ENCODE assay signal across 8 cellular contexts in the genomic region with DNA sequence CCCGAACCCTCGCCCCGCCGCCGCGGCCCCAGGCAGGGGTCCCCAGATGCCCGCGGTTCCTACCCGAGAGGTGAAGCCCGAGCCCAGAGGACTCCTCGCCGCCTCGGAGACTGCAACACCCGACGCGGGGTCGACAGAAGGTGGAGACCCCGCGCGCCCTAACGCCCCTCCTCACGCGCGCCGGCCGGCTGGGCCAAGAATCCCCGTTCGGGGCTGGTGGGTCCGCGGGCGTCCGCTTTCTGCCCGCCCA. TPM values are rescaled to one million over a fixed set of nuclear protein-coding genes. Genes with fewer than 3 reads are reported as not detected.
DNase-seq lines count a peak whose midpoint lies in the region; ATAC-seq and TF ChIP-seq lines count a peak whose summit lies in the region.

No MANE protein-coding gene starts in this region.

- H3K36me3 ChIP-seq in rectal smooth muscle tissue (ENCODE audit: control insufficient read depth, insufficient read depth, low read length) = peaks cover 13% of the 10 kb centered on the region

- ATAC-seq in GM21723 (IDR thresholded peaks at IDR 0.05; ENCODE audit: unreplicated experiment) = peak; percentile 8
- peak; percentile 31 for ATAC-seq in SK-N-SH treated with all-trans-retinoic acid at 6 μM for 48 hours
- no peak for ATAC-seq in foreskin keratinocyte

- TF ChIP-seq CTCF in 22Rv1 (IDR thresholded peaks at IDR 0.05) = no peak
- TF ChIP-seq CTCF in foreskin keratinocyte (conservative IDR thresholded peaks at IDR 0.05) = no peak

- H3K9ac ChIP-seq in rectal smooth muscle tissue (ENCODE audit: low read length) = peak overlapping the region; percentile 75

- H3K27ac ChIP-seq in 22Rv1 (peak overlapping the region; percentile 99), foreskin keratinocyte (peak overlapping the region; percentile 100), rectal smooth muscle tissue (ENCODE audit: low read depth, low read length) (peak overlapping the region; percentile 89)

- peak overlapping the region; percentile 88 for H3K4me3 ChIP-seq in rectal smooth muscle tissue (ENCODE audit: low read length)

- H3K4me1 ChIP-seq in foreskin keratinocyte (no peaks in the 10 kb centered on the region), rectal smooth muscle tissue (ENCODE audit: control insufficient read depth, insufficient read depth, low read length) (peaks cover 3% of the 10 kb centered on the region)

- DNase-seq in foreskin keratinocyte (no peak), HuH-7.5 (ENCODE audit: low spot score) (no peak), KG1 (lab: John Stamatoyannopoulos, UW) (no peak), mesenteric fat pad (ENCODE audit: low spot score) (no peak)

- H3K27me3 ChIP-seq in foreskin keratinocyte (no peaks in the 10 kb centered on the region), rectal smooth muscle tissue (ENCODE audit: control insufficient read depth, insufficient read depth, low read length) (no peaks in the 10 kb centered on the region)

TF ChIP-seq in SK-N-SH treated with all-trans-retinoic acid at 6 μM for 48 hours, 23 proteins besides CTCF, POLR2A, EP300 and RAD21:
- TF ChIP-seq ISL1 (CRISPR knock-in tag; IDR thresholded peaks at IDR 0.05) (no peak), ZNF70 (CRISPR knock-in tag; IDR thresholded peaks at IDR 0.05) (0 out of 2 replicates have a peak, but pooled peaks have one; percentile 33)

RNA-seq across cellular contexts. Expression of gene SUMO2, which starts 0.5 kb away (rescaled TPM):
- total RNA-seq in foreskin keratinocyte (284 and 299 TPM in 2 replicates), mesenteric fat pad (265 TPM)
- polyA plus RNA-seq in foreskin keratinocyte = 326 and 355 TPM in 2 replicates

RNA-seq across cellular contexts. Expression of gene NUP85, which starts 23.2 kb away (rescaled TPM):
- total RNA-seq in foreskin keratinocyte = 74.4 and 81.5 TPM in 2 replicates
- 55.9 and 66.9 TPM in 2 replicates for polyA plus RNA-seq in foreskin keratinocyte
- 60.2 TPM for total RNA-seq in mesenteric fat pad

RNA-seq across cellular contexts. Expression of gene JPT1, which starts 27.9 kb away (rescaled TPM):
- total RNA-seq in foreskin keratinocyte = 463 and 622 TPM in 2 replicates
- 705 and 905 TPM in 2 replicates for polyA plus RNA-seq in foreskin keratinocyte
- total RNA-seq in mesenteric fat pad = 28.6 TPM

RNA-seq across cellular contexts. Expression of gene NT5C, which starts 50.7 kb away (rescaled TPM):
- total RNA-seq in foreskin keratinocyte (76.5 and 76.8 TPM in 2 replicates), mesenteric fat pad (33.5 TPM)
- polyA plus RNA-seq in foreskin keratinocyte = 109 and 111 TPM in 2 replicates

Comparison
In these comparisons a context has a peak if more than half of its experiments do, and no peak if none do; other contexts are left out.
1. RNA of gene JPT1, which starts 27.9 kb away (total RNA-seq): 463 to 622 TPM in foreskin keratinocyte; 28.6 TPM in mesenteric fat pad (single experiment); every median in the first group is over 10 times any median in the second.
2. Peak in every context shown above with its lines, with median percentiles within 50 percentile points of each other: H3K27ac ChIP-seq.